ENCODE assay signal across 9 cellular contexts in the genomic region with DNA sequence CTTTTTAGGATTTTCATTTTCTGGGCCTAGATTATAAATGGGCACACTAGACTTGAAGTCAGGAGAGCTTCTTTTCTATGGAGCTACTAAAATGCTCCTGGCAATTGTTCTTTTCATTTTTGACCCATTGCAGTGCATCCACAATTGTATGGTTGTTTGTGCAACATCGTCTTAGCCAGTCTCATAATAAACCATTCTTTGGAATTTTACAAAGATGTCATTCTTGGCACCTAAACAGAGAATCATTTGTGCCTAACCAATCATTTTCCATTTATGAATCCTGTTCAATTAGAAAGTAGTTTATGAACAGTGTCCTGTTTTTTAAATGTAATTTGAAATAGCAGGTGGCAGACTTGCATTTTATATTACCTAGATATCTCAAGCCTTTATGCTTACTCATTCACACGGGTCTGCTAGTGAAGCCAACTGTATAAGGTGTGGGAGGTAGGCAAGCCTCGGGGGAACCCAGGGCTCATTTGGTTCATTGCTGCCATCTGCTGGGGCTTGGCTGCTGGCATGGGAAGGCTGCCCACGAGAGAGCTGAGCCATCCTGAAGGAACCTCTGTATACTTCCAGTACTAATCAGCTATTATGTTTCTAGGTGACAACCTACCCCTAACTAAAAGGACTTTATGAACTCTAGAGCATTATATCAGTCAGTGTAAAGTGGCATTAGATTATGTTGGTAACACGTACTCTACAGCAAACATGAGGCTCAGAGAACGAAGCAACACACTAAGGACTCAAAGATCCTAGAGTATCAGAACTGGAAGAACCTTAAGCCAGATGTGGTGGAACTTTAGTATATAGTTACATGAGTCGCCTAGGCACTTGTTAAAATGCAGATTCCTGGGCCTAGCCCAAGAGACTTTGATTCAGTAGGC. TPM values are rescaled to one million over a fixed set of nuclear protein-coding genes. Genes with fewer than 3 reads are reported as not detected.
DNase-seq lines count a peak whose midpoint lies in the region; ATAC-seq and TF ChIP-seq lines count a peak whose summit lies in the region.
"Had no signal": no experiment of that assay in that cellular context is flagged by ENCODE, and none has a peak within 500 bp of the region (broad histone marks: within the 10 kb centered on the region; RNA-seq: fewer than 3 reads in every experiment).

No MANE protein-coding gene starts in this region.

- no peaks in the 10 kb centered on the region for H3K9me2 ChIP-seq in GM23338 (ENCODE audit: insufficient read depth)

- TF ChIP-seq CTCF in GM23338 (conservative IDR thresholded peaks at IDR 0.05; ENCODE audit: low read depth in 2 of 2) (peak; percentile 74 to 86), VCaP (conservative IDR thresholded peaks at IDR 0.05) (peak; percentile 90), left lung (IDR thresholded peaks at IDR 0.05) (peak; percentile 49 to 67)

- H3K4me3 ChIP-seq in GM23338: no peak overlapping the region
- H3K4me3 ChIP-seq in left lung: no peak overlapping the region

- H3K27me3 Mint-ChIP-seq in GM23338 (ENCODE audit: insufficient read depth, low read depth, poor library complexity): peaks cover 2% of the 10 kb centered on the region
- H3K27me3 Mint-ChIP-seq: central memory CD8-positive, alpha-beta T cell had no signal

- H3K4me1 ChIP-seq in GM23338 (ENCODE audit: insufficient read depth) (peaks cover 7% of the 10 kb centered on the region; the same call in 1 of the 2 replicates), left lung (no peaks in the 10 kb centered on the region)

- peak; percentile 99 for ATAC-seq in GM23338
- peak; percentile 99 for ATAC-seq in left lung
- no peak for ATAC-seq in GM18519 (IDR thresholded peaks at IDR 0.05; ENCODE audit: low FRiP score, unreplicated experiment)

- H3F3A ChIP-seq in GM23338 (replicated peaks; ENCODE audit: low read depth): no peaks in the 10 kb centered on the region; the same call in 1 of the 2 replicates

- no peaks in the 10 kb centered on the region; the same call in 2 of the 3 replicates for H3K9me3 Mint-ChIP-seq in GM23338
- H3K9me3 Mint-ChIP-seq: central memory CD8-positive, alpha-beta T cell had no signal

- no peak overlapping the region for H3K4me3 Mint-ChIP-seq in GM23338
- H3K4me3 Mint-ChIP-seq: central memory CD8-positive, alpha-beta T cell had no signal

- no peaks in the 10 kb centered on the region for H4K20me1 ChIP-seq in GM23338 (replicated peaks; ENCODE audit: insufficient read depth)

- peaks cover 23% of the 10 kb centered on the region for H3K36me3 Mint-ChIP-seq in GM23338 (ENCODE audit: low read depth)

- H3K27me3 ChIP-seq in GM23338 (ENCODE audit: insufficient read depth) (no peaks in the 10 kb centered on the region), left lung (no peaks in the 10 kb centered on the region)

- intact Hi-C loops in left lung (cut with DNase I): no loop called here

- peak; percentile 32 for DNase-seq in DMS53 treated with DMSO at 0.1 percent for 48 hours (lab: John Stamatoyannopoulos, UW; ENCODE audit: unreplicated experiment)
- peak; percentile 77 for DNase-seq in GM23338 (ENCODE audit: low spot score)
- peak; percentile 53 to 74 (median 57) for DNase-seq in NCI-H1417 (lab: John Stamatoyannopoulos, UW)
- DNase-seq in caudate nucleus (lab: John Stamatoyannopoulos, UW): peak in 60 of 61 donors; percentile 24 to 94 (median 74)
- peak; percentile 57 to 71 for DNase-seq in left lung
- peak; percentile 13 to 40 (median 38) for DNase-seq in stimulated activated CD4-positive, alpha-beta T cell treated with anti-CD3 and anti-CD28 coated beads, TNF-alpha, amount 100 ng/mL, for 4 hours (ENCODE audit: low read depth in 3 of 3)

- H3K27ac ChIP-seq in GM23338 (ENCODE audit: low read depth) (no peak overlapping the region), VCaP (no peak overlapping the region), caudate nucleus (ENCODE audit: low read depth, low read length) (peak overlapping the region; percentile 82), left lung (no peak overlapping the region)

- no peaks in the 10 kb centered on the region for H3K79me2 ChIP-seq in GM23338 (replicated peaks; ENCODE audit: insufficient read depth)

- H3K4me1 Mint-ChIP-seq in GM23338: peaks cover 7% of the 10 kb centered on the region
- H3K4me1 Mint-ChIP-seq: central memory CD8-positive, alpha-beta T cell had no signal

- peak overlapping the region; percentile 38; the same call in 1 of the 2 replicates for H3K27ac Mint-ChIP-seq in GM23338

- H3K36me3 ChIP-seq in GM23338 (ENCODE audit: insufficient read depth) (no peaks in the 10 kb centered on the region; the same call in 1 of the 2 replicates), left lung (peaks cover 0 to 21% of the 10 kb centered on the region in 2 donors)

- H2AFZ ChIP-seq in GM23338: no peak overlapping the region

- H3K9me3 ChIP-seq in left lung: no peaks in the 10 kb centered on the region

- no peak overlapping the region for H3K4me2 ChIP-seq in GM23338

TF ChIP-seq in GM23338, 12 proteins besides CTCF, POLR2A, EP300 and RAD21 (continues in another document):
- TF ChIP-seq CREB1 (CRISPR knock-in tag; IDR thresholded peaks at IDR 0.05; ENCODE audit: low read depth) (no peak), ZNF114 (CRISPR knock-in tag; IDR thresholded peaks at IDR 0.05) (no peak), POLR2AphosphoS5 (IDR thresholded peaks at IDR 0.05; ENCODE audit: low read depth) (no peak)
- TF ChIP-seq, protein P1, sequence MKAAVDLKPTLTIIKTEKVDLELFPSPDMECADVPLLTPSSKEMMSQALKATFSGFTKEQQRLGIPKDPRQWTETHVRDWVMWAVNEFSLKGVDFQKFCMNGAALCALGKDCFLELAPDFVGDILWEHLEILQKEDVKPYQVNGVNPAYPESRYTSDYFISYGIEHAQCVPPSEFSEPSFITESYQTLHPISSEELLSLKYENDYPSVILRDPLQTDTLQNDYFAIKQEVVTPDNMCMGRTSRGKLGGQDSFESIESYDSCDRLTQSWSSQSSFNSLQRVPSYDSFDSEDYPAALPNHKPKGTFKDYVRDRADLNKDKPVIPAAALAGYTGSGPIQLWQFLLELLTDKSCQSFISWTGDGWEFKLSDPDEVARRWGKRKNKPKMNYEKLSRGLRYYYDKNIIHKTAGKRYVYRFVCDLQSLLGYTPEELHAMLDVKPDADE (IDR thresholded peaks at IDR 0.05): no peak
- TF ChIP-seq, protein P2, sequence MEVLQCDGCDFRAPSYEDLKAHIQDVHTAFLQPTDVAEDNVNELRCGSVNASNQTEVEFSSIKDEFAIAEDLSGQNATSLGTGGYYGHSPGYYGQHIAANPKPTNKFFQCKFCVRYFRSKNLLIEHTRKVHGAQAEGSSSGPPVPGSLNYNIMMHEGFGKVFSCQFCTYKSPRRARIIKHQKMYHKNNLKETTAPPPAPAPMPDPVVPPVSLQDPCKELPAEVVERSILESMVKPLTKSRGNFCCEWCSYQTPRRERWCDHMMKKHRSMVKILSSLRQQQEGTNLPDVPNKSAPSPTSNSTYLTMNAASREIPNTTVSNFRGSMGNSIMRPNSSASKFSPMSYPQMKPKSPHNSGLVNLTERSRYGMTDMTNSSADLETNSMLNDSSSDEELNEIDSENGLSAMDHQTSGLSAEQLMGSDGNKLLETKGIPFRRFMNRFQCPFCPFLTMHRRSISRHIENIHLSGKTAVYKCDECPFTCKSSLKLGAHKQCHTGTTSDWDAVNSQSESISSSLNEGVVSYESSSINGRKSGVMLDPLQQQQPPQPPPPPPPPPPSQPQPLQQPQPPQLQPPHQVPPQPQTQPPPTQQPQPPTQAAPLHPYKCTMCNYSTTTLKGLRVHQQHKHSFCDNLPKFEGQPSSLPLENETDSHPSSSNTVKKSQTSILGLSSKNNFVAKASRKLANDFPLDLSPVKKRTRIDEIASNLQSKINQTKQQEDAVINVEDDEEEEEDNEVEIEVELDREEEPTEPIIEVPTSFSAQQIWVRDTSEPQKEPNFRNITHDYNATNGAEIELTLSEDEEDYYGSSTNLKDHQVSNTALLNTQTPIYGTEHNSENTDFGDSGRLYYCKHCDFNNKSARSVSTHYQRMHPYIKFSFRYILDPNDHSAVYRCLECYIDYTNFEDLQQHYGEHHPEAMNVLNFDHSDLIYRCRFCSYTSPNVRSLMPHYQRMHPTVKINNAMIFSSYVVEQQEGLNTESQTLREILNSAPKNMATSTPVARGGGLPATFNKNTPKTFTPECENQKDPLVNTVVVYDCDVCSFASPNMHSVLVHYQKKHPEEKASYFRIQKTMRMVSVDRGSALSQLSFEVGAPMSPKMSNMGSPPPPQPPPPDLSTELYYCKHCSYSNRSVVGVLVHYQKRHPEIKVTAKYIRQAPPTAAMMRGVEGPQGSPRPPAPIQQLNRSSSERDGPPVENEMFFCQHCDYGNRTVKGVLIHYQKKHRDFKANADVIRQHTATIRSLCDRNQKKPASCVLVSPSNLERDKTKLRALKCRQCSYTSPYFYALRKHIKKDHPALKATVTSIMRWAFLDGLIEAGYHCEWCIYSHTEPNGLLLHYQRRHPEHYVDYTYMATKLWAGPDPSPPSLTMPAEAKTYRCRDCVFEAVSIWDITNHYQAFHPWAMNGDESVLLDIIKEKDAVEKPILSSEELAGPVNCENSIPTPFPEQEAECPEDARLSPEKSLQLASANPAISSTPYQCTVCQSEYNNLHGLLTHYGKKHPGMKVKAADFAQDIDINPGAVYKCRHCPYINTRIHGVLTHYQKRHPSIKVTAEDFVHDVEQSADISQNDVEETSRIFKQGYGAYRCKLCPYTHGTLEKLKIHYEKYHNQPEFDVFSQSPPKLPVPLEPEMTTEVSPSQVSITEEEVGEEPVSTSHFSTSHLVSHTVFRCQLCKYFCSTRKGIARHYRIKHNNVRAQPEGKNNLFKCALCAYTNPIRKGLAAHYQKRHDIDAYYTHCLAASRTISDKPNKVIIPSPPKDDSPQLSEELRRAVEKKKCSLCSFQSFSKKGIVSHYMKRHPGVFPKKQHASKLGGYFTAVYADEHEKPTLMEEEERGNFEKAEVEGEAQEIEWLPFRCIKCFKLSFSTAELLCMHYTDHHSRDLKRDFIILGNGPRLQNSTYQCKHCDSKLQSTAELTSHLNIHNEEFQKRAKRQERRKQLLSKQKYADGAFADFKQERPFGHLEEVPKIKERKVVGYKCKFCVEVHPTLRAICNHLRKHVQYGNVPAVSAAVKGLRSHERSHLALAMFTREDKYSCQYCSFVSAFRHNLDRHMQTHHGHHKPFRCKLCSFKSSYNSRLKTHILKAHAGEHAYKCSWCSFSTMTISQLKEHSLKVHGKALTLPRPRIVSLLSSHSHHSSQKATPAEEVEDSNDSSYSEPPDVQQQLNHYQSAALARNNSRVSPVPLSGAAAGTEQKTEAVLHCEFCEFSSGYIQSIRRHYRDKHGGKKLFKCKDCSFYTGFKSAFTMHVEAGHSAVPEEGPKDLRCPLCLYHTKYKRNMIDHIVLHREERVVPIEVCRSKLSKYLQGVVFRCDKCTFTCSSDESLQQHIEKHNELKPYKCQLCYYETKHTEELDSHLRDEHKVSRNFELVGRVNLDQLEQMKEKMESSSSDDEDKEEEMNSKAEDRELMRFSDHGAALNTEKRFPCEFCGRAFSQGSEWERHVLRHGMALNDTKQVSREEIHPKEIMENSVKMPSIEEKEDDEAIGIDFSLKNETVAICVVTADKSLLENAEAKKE (CRISPR knock-in tag; IDR thresholded peaks at IDR 0.05): no peak

RNA-seq across cellular contexts. Expression of a gene that starts 60.0 kb away (rescaled TPM):
- total RNA-seq in GM23338 (2014; rRNA removed; shearing (Covaris generic)): 1,385 and 1,395 TPM in 2 replicates
- polyA plus RNA-seq in GM23338 (2016; fragmentation: Nextera tagmentation; extraction: Ambion mirVana): 2,519 and 3,116 TPM in 2 replicates
- total RNA-seq in left lung: 1,000 to 10,000 TPM; 3,460 to 5,041 TPM
